In genomic region chr3:149596136-149596770, GRCh38 we compare ENCODE assay signal across 12 cellular contexts.
DNase-seq lines count a peak whose midpoint lies in the region; ATAC-seq and TF ChIP-seq lines count a peak whose summit lies in the region.
"Had no signal": no experiment of that assay in that cellular context is flagged by ENCODE, and none has a peak within 500 bp of the region (broad histone marks: within the 10 kb centered on the region; RNA-seq: fewer than 3 reads in every experiment).

No MANE protein-coding gene starts in this region.

- ATAC-seq in esophagus mucosa (peak; percentile 44), omental fat pad (ENCODE audit: low FRiP score) (peak; percentile 68), GM18498 (IDR thresholded peaks at IDR 0.05; ENCODE audit: unreplicated experiment) (no peak)

- H3K9me3 Mint-ChIP-seq in endothelial cell (ENCODE audit: unreplicated experiment), result no peaks in the 10 kb centered on the region
- H3K9me3 Mint-ChIP-seq: neural progenitor cell had no signal

- H3K27ac Mint-ChIP-seq in endothelial cell (ENCODE audit: unreplicated experiment), result no peak overlapping the region
- H3K27ac Mint-ChIP-seq: neural progenitor cell had no signal

- H3K36me3 Mint-ChIP-seq in endothelial cell (ENCODE audit: low read depth, unreplicated experiment), result peaks cover 11% of the 10 kb centered on the region

- peaks cover 44% of the 10 kb centered on the region for H3K4me1 Mint-ChIP-seq in endothelial cell (ENCODE audit: unreplicated experiment)

- no peak overlapping the region for H3K4me3 Mint-ChIP-seq in endothelial cell (ENCODE audit: unreplicated experiment)
- H3K4me3 Mint-ChIP-seq: neural progenitor cell had no signal

- peak; percentile 57 for DNase-seq in AG08395 (ENCODE audit: low spot score)
- DNase-seq in NCI-H446 (lab: John Stamatoyannopoulos, UW), result peak; percentile 60 to 82
- no peak for DNase-seq in omental fat pad (ENCODE audit: low spot score)
- no peak for DNase-seq in globus pallidus (ENCODE audit: low spot score)
- no peak for DNase-seq in SIG-M5 (lab: John Stamatoyannopoulos, UW)
- DNase-seq in endothelial cell (ENCODE audit: low spot score), result no peak
- DNase-seq: islet precursor cell, KBM-7, NCI-H1930 had no signal

- no peak for TF ChIP-seq CTCF in omental fat pad (IDR thresholded peaks at IDR 0.05)
- TF ChIP-seq CTCF in endothelial cell (IDR thresholded peaks at IDR 0.05; ENCODE audit: unreplicated experiment), result no peak

- peaks cover 4% of the 10 kb centered on the region for H3K27me3 Mint-ChIP-seq in endothelial cell (ENCODE audit: unreplicated experiment)

Comparison
In these comparisons a context has a peak if more than half of its experiments do, and no peak if none do; other contexts are left out.
1. DNase-seq: peak in AG08395 (single experiment) and NCI-H446 (2 of 2); none in omental fat pad (single experiment), globus pallidus (single experiment), SIG-M5 (single experiment) and endothelial cell (single experiment).